ENCODE assay signal across 13 cellular contexts in genomic region chr1:87497804-87498203, GRCh38.
"Had no signal": no experiment of that assay in that cellular context is flagged by ENCODE, and none has a peak within 500 bp of the region (broad histone marks: within the 10 kb centered on the region; RNA-seq: fewer than 3 reads in every experiment).

No MANE protein-coding gene starts in this region.

- DNase-seq: activated CD4-positive, alpha-beta T cell treated with anti-CD3 and anti-CD28 coated beads, Interleukin-2, amount 50 U/mL, for 1 hour; activated CD4-positive, CD25-positive, alpha-beta regulatory T cell; activated naive CD4-positive, alpha-beta T cell treated with anti-CD3 and anti-CD28 coated beads, Interleukin-2, amount 50 U/mL, for 16 hours; activated T-cell treated with anti-CD3 and anti-CD28 coated beads, Interleukin-2, amount 50 U/mL, for 1 hour; adrenal gland; central memory CD4-positive, alpha-beta T cell; cortex of kidney; effector CD8-positive, alpha-beta T cell; hippocampal formation; ovary; stimulated activated CD4-positive, alpha-beta T cell treated with anti-CD3 and anti-CD28 coated beads, Interleukin-12 subunit alpha, Interleukin-12 subunit beta, amount 100 ng/mL, for 4 hours; stimulated activated naive CD4-positive, alpha-beta T cell treated with Interleukin-2 at 50 U/mL for 16 hours; upper lobe of right lung had no signal

- ATAC-seq: upper lobe of right lung had no signal
